Comparison of ENCODE assay signal across 1 cellular context in the genomic region with DNA sequence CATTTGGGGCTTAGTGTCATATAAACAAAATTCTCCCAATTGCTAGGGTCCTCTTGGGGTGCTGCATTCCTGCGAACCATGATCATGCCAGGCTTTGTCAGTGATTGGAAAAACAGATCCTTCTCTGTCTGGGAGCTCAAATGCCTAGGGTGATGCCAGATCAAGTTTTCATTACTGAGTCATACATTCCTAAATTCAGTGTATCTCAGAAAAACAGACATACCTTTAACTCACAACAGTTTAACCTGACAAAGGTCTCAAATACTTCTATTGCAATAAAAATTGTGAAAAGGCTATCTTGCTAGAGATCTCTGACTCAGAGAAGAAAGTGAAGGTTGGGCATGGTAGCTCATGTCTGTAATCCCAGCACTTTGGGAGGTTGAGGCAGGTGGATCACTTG.
TF ChIP-seq lines count a peak whose summit lies in the region.

No MANE protein-coding gene starts in this region.

TF ChIP-seq in WTC11, 78 proteins besides CTCF, POLR2A, EP300 and RAD21:
- TF ChIP-seq, protein P1, sequence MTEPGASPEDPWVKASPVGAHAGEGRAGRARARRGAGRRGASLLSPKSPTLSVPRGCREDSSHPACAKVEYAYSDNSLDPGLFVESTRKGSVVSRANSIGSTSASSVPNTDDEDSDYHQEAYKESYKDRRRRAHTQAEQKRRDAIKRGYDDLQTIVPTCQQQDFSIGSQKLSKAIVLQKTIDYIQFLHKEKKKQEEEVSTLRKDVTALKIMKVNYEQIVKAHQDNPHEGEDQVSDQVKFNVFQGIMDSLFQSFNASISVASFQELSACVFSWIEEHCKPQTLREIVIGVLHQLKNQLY (CRISPR knock-in tag; IDR thresholded peaks at IDR 0.05) = no peak
- TF ChIP-seq, protein P2, sequence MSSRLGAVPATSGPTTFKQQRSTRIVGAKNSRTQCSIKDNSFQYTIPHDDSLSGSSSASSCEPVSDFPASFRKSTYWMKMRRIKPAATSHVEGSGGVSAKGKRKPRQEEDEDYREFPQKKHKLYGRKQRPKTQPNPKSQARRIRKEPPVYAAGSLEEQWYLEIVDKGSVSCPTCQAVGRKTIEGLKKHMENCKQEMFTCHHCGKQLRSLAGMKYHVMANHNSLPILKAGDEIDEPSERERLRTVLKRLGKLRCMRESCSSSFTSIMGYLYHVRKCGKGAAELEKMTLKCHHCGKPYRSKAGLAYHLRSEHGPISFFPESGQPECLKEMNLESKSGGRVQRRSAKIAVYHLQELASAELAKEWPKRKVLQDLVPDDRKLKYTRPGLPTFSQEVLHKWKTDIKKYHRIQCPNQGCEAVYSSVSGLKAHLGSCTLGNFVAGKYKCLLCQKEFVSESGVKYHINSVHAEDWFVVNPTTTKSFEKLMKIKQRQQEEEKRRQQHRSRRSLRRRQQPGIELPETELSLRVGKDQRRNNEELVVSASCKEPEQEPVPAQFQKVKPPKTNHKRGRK (CRISPR knock-in tag; IDR thresholded peaks at IDR 0.05; ENCODE audit: borderline replicate concordance) = no peak
- TF ChIP-seq KAT7 (CRISPR knock-in tag; IDR thresholded peaks at IDR 0.05; ENCODE audit: borderline replicate concordance) (no peak), ZNF396 (CRISPR knock-in tag; IDR thresholded peaks at IDR 0.05; ENCODE audit: borderline replicate concordance) (no peak), OVOL2 (CRISPR knock-in tag; IDR thresholded peaks at IDR 0.05; ENCODE audit: borderline replicate concordance) (no peak), ATF1 (CRISPR knock-in tag; IDR thresholded peaks at IDR 0.05) (no peak), ZNF671 (CRISPR knock-in tag; IDR thresholded peaks at IDR 0.05) (no peak), ZNF416 (CRISPR knock-in tag; IDR thresholded peaks at IDR 0.05) (no peak), NR2C2 (CRISPR knock-in tag; IDR thresholded peaks at IDR 0.05) (no peak), ELF4 (CRISPR knock-in tag; IDR thresholded peaks at IDR 0.05; ENCODE audit: low read depth) (no peak)
- TF ChIP-seq, protein P3, sequence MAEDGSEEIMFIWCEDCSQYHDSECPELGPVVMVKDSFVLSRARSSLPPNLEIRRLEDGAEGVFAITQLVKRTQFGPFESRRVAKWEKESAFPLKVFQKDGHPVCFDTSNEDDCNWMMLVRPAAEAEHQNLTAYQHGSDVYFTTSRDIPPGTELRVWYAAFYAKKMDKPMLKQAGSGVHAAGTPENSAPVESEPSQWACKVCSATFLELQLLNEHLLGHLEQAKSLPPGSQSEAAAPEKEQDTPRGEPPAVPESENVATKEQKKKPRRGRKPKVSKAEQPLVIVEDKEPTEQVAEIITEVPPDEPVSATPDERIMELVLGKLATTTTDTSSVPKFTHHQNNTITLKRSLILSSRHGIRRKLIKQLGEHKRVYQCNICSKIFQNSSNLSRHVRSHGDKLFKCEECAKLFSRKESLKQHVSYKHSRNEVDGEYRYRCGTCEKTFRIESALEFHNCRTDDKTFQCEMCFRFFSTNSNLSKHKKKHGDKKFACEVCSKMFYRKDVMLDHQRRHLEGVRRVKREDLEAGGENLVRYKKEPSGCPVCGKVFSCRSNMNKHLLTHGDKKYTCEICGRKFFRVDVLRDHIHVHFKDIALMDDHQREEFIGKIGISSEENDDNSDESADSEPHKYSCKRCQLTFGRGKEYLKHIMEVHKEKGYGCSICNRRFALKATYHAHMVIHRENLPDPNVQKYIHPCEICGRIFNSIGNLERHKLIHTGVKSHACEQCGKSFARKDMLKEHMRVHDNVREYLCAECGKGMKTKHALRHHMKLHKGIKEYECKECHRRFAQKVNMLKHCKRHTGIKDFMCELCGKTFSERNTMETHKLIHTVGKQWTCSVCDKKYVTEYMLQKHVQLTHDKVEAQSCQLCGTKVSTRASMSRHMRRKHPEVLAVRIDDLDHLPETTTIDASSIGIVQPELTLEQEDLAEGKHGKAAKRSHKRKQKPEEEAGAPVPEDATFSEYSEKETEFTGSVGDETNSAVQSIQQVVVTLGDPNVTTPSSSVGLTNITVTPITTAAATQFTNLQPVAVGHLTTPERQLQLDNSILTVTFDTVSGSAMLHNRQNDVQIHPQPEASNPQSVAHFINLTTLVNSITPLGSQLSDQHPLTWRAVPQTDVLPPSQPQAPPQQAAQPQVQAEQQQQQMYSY (CRISPR knock-in tag; IDR thresholded peaks at IDR 0.05) = no peak
- TF ChIP-seq, protein P4, sequence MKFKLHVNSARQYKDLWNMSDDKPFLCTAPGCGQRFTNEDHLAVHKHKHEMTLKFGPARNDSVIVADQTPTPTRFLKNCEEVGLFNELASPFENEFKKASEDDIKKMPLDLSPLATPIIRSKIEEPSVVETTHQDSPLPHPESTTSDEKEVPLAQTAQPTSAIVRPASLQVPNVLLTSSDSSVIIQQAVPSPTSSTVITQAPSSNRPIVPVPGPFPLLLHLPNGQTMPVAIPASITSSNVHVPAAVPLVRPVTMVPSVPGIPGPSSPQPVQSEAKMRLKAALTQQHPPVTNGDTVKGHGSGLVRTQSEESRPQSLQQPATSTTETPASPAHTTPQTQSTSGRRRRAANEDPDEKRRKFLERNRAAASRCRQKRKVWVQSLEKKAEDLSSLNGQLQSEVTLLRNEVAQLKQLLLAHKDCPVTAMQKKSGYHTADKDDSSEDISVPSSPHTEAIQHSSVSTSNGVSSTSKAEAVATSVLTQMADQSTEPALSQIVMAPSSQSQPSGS (CRISPR knock-in tag; IDR thresholded peaks at IDR 0.05; ENCODE audit: borderline replicate concordance, low read depth) = no peak
- TF ChIP-seq, protein P5, sequence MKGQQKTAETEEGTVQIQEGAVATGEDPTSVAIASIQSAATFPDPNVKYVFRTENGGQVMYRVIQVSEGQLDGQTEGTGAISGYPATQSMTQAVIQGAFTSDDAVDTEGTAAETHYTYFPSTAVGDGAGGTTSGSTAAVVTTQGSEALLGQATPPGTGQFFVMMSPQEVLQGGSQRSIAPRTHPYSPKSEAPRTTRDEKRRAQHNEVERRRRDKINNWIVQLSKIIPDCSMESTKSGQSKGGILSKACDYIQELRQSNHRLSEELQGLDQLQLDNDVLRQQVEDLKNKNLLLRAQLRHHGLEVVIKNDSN (CRISPR knock-in tag; IDR thresholded peaks at IDR 0.05) = no peak
- TF ChIP-seq, protein P6, sequence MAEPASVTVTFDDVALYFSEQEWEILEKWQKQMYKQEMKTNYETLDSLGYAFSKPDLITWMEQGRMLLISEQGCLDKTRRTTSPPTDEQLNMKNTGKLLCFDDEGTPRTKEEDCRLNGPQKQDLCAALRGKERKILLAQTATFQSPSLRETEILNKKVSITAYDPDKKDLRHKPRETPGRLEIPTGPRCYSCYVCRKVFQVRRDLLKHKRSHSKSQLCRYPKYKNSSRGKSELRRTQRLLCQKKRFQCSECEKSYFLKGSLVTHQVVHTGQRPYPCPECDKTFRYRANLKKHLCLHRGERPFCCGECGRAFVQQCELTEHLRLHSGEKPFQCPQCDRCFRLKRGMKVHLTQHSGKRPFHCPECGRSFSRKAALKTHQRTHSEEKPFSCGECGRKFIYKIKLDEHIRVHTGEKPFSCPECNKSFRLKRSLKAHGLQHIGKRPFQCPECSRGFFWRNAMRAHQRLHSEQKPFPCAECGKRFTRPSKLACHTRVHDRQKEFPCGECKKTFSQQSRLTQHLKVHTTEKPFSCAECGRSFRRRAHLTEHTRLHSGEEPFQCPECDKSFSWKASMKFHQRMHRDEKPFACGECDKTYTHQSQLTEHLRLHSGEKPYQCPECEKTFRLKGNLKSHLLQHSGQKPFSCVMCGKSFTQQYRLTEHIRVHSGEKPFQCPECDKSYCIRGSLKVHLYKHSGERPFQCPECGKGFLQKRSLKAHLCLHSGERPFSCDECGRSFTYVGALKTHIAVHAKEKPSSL (CRISPR knock-in tag; conservative IDR thresholded peaks at IDR 0.05) = no peak
